ENCODE assay signal across 17 cellular contexts in the genomic region with DNA sequence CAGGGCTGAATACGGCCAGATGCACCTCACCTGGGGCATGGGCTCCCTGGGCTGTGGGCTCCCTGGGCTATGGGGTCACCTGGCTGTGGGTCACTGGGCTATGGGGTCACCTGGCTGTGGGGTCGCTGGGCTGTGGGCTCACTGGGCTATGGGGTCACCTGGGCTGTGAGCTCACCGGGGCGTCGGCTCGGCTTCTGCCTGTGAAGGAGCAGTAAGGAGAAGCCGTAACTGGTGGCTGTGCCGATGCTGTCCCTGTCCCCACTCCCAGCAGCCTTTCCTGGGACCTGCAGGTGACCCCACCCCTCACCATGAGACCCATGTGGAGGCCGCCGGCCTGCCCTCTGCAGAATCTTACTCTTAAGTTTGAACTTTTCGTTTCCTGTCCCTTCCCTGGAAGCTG. TPM values are rescaled to one million over a fixed set of nuclear protein-coding genes. Genes with fewer than 3 reads are reported as not detected.
DNase-seq lines count a peak whose midpoint lies in the region; ATAC-seq, FAIRE-seq and TF ChIP-seq lines count a peak whose summit lies in the region.
"Had no signal": no experiment of that assay in that cellular context is flagged by ENCODE, and none has a peak within 500 bp of the region (broad histone marks: within the 10 kb centered on the region; RNA-seq: fewer than 3 reads in every experiment).

No MANE protein-coding gene starts in this region.

- no TSS peak for BruUV-seq in Caco-2 (replicated peaks; lab: Mats Ljungman, UMichigan)
- BruUV-seq in K562 (replicated peaks; lab: Mats Ljungman, UMichigan): no TSS peak

- no peak overlapping the region for H3K4me3 Mint-ChIP-seq in Caco-2 (ENCODE audit: unreplicated experiment)

- no peak overlapping the region for H3K4me3 ChIP-seq in BE2C (ENCODE audit: low read depth, low read length)
- H3K4me3 ChIP-seq in Caco-2 (ENCODE audit: low read depth, low read length): no peak overlapping the region
- no peak overlapping the region for H3K4me3 ChIP-seq in K562

- no peak for FAIRE-seq in K562 (lab: Jason Lieb, UNC)
- FAIRE-seq: GM12891 had no signal

- no peaks in the 10 kb centered on the region for H3K27me3 ChIP-seq in BE2C
- no peaks in the 10 kb centered on the region for H3K27me3 ChIP-seq in Caco-2 (replicated peaks; ENCODE audit: control insufficient read depth, insufficient read depth, low read length)
- H3K27me3 ChIP-seq in K562 (ENCODE audit: control insufficient read depth in 2 of 2, insufficient read depth in 2 of 2, low read length in 2 of 2): peaks cover 0 to 15% of the 10 kb centered on the region in 2 experiments; a peak in 2 of 5 replicates

- CTCF ChIA-PET in Caco-2 (lab: Charles Lee) (no interaction called here), K562 (lab: Yijun Ruan, JAX; ENCODE audit: low intra/inter-chr PET ratio) (interaction anchor here (0.5 kb wide), 1 partner anchor 42 kb away, joined by 3 read pairs; no protein-coding TSS in a partner anchor)

- intact Hi-C loops in Caco-2 (cut with micrococcal nuclease; ENCODE audit: unreplicated experiment): loop anchor here (10.0 kb wide), 1 partner anchor 46 kb away; the partner anchor contains the start of gene CLCN7
- intact Hi-C loops in K562 (cut with micrococcal nuclease): no loop called here
- intact Hi-C loops in sciatic nerve (cut with DNase I): no loop called here

- H3K4me1 ChIP-seq in BE2C (peaks cover 16% of the 10 kb centered on the region), Caco-2 (peaks cover 18% of the 10 kb centered on the region), K562 (replicated peaks in 1 of 2; ENCODE audit: control insufficient read depth in 2 of 2, insufficient read depth in 2 of 2, low read length in 2 of 2) (peaks cover 0 to 86% of the 10 kb centered on the region in 2 experiments; a peak in 2 of 5 replicates)

- ATAC-seq in K562: no peak
- peak; percentile 14 for ATAC-seq in sciatic nerve
- ATAC-seq in HG02852 (IDR thresholded peaks at IDR 0.05; ENCODE audit: unreplicated experiment): no peak

- no peaks in the 10 kb centered on the region for H3K79me2 ChIP-seq in K562 (ENCODE audit: control insufficient read depth, insufficient read depth, low read length)

- peak; percentile 9 for DNase-seq in BE2C
- DNase-seq in Caco-2: no peak
- no peak for DNase-seq in K562 (ENCODE audit: extremely low read depth in 1 of 4, low spot score in 3 of 4)
- no peak for DNase-seq in sciatic nerve (ENCODE audit: low spot score)
- DNase-seq in SHP77 treated with DMSO at 0.1 percent for 48 hours (lab: John Stamatoyannopoulos, UW): no peak
- DNase-seq in DMS79 (lab: John Stamatoyannopoulos, UW): no peak
- DNase-seq: C1 segment of cervical spinal cord, DMS153, NCI-H1092, NCI-H2107, NCI-H345, NCI-H526 treated with DMSO at 0.1 percent for 48 hours had no signal

- TF ChIP-seq CTCF in BE2C (IDR thresholded peaks at IDR 0.05; ENCODE audit: low read depth, low read length): no peak
- TF ChIP-seq CTCF in Caco-2 (IDR thresholded peaks at IDR 0.05; ENCODE audit: insufficient read depth in 1 of 2, low read depth in 1 of 2, low read length in 1 of 2, severe bottlenecking in 1 of 2, unreplicated experiment in 1 of 2): no peak
- no peak for TF ChIP-seq CTCF in K562 (IDR thresholded peaks at IDR 0.05 in 2 of 3, conservative IDR thresholded peaks at IDR 0.05 in 1 of 3; ENCODE audit: insufficient read depth in 2 of 3, low read depth in 1 of 3, low read length in 3 of 3)

- no peaks in the 10 kb centered on the region for H3K9me3 Mint-ChIP-seq in Caco-2 (ENCODE audit: unreplicated experiment)

- no peak for TF ChIP-seq POLR2A in K562 (conservative IDR thresholded peaks at IDR 0.05)

- TF ChIP-seq EP300 in K562 (IDR thresholded peaks at IDR 0.05; ENCODE audit: low read length): no peak

- POLR2A ChIA-PET in Caco-2 (lab: Charles Lee): no interaction called here
- POLR2A ChIA-PET in K562 (lab: Yijun Ruan, JAX): interaction anchor here (1.5 kb wide), 1 partner anchor 8 kb away, joined by 6 read pairs; the partner anchor contains the start of gene UQCC4

- H3K36me3 ChIP-seq in BE2C (no peaks in the 10 kb centered on the region), Caco-2 (ENCODE audit: control insufficient read depth, insufficient read depth, low read length) (no peaks in the 10 kb centered on the region), K562 (ENCODE audit: control insufficient read depth, insufficient read depth, low read length) (no peaks in the 10 kb centered on the region)

- H2AFZ ChIP-seq in K562 (ENCODE audit: low read depth, low read length): peak overlapping the region; percentile 78; the same call in 1 of the 2 replicates

- H3K36me3 Mint-ChIP-seq in Caco-2 (ENCODE audit: insufficient read depth, unreplicated experiment): peaks cover 6% of the 10 kb centered on the region

- H3K9me3 ChIP-seq in BE2C: no peaks in the 10 kb centered on the region
- H3K9me3 ChIP-seq in Caco-2: no peaks in the 10 kb centered on the region
- no peaks in the 10 kb centered on the region for H3K9me3 ChIP-seq in K562 (replicated peaks; ENCODE audit: control insufficient read depth, insufficient read depth, low read depth, low read length)

- peak overlapping the region in 1 of 2 experiments; percentile 58; a peak in 2 of 4 replicates for H3K9ac ChIP-seq in K562 (ENCODE audit: insufficient read depth in 1 of 2, low read depth in 2 of 2, low read length in 2 of 2)

- H3K9me1 ChIP-seq in K562 (ENCODE audit: control insufficient read depth, insufficient read depth, low read length): no peaks in the 10 kb centered on the region

- no peaks in the 10 kb centered on the region for H3K27me3 Mint-ChIP-seq in Caco-2 (ENCODE audit: insufficient read depth, unreplicated experiment)

- H3K4me2 ChIP-seq in K562 (ENCODE audit: insufficient read depth, low read length): no peak overlapping the region

- peak overlapping the region; percentile 75 for H3K27ac Mint-ChIP-seq in Caco-2 (ENCODE audit: unreplicated experiment)

- in situ Hi-C loops in K562 (cut with MboI): no loop called here

- no peaks in the 10 kb centered on the region for H3K4me1 Mint-ChIP-seq in Caco-2 (ENCODE audit: low read depth, unreplicated experiment)

- H4K20me1 ChIP-seq in K562 (replicated peaks; ENCODE audit: control insufficient read depth, insufficient read depth, low read length): no peaks in the 10 kb centered on the region

- no peak overlapping the region for H3K27ac ChIP-seq in K562 (ENCODE audit: extremely low read depth, low read depth, low read length)

- 61% methylated on average over 11 of the region's 11 CpGs for WGBS in K562 (ENCODE audit: insufficient coverage, low coverage, missing lambda C conversion rate)

- no peak for TF ChIP-seq RAD21 in K562 (CRISPR knock-in tag; conservative IDR thresholded peaks at IDR 0.05 in 1 of 2, IDR thresholded peaks at IDR 0.05 in 1 of 2)

RNA-seq across cellular contexts. Expression of gene PERCC1, which starts 1.9 kb away (rescaled TPM):
- not detected for polyA plus RNA-seq in BE2C (2012; ENCODE audit: insufficient read depth, insufficient read length, low read depth)
- 2.0 and 2.1 TPM in 2 replicates for total RNA-seq in Caco-2 (2022)
- total RNA-seq in K562 (2011; cell fraction: chromatin; rRNA removed; ENCODE audit: low replicate concordance): not detected in 2 replicates
- not detected in 2 replicates for total RNA-seq in K562 (2011; cell fraction: nucleolus; rRNA removed)
- total RNA-seq in K562 (2011; cell fraction: nucleoplasm; rRNA removed): not detected in 2 replicates
- total RNA-seq in K562 (2014; rRNA removed): not detected in 2 replicates
- not detected in 2 replicates for total RNA-seq in K562 (2014; rRNA removed; fragmentation: Illumina TruSeq; extraction: Trizol)
- not detected in 2 replicates for total RNA-seq in K562 (2015; rRNA removed; fragmentation: Illumina TruSeq; extraction: Trizol)
- total RNA-seq in K562 (2021): not detected in 2 replicates
- polyA plus RNA-seq in K562 (2011; rRNA removed): not detected in 2 replicates
- polyA plus RNA-seq in K562 (2011; cell fraction: cytosol; rRNA removed): not detected in 2 replicates
- polyA plus RNA-seq in K562 (2011; cell fraction: nucleus; rRNA removed): not detected in 2 replicates
- not detected in 2 replicates for polyA plus RNA-seq in K562 (2012)
- not detected in 2 replicates for polyA plus RNA-seq in K562 (2014; fragmentation: Illumina TruSeq; extraction: Trizol)
- not detected for polyA plus RNA-seq in K562 (2014; fragmentation: Nextera tagmentation; extraction: Ambion mirVana)
- not detected in 2 replicates for polyA plus RNA-seq in K562 (2014; rRNA removed)
- polyA minus RNA-seq in K562 (2011; rRNA and poly(A)+ RNA removed): not detected in 2 replicates
- not detected in 2 replicates for polyA minus RNA-seq in K562 (2011; cell fraction: cytosol; rRNA and poly(A)+ RNA removed)
- not detected in 2 replicates for polyA minus RNA-seq in K562 (2011; cell fraction: nucleus; rRNA and poly(A)+ RNA removed)
- total RNA-seq in sciatic nerve: not detected
- total RNA-seq: G401, M059J had no signal
- polyA plus RNA-seq: AG04450 had no signal

RNA-seq across cellular contexts. Expression of gene UQCC4, which starts 8.5 kb away (rescaled TPM):
- 243 TPM for polyA plus RNA-seq in BE2C (2012; ENCODE audit: insufficient read depth, insufficient read length, low read depth)
- total RNA-seq in Caco-2 (2022) (15.4 and 17.9 TPM in 2 replicates), K562 (2014; rRNA removed) (48.7 and 49.7 TPM in 2 replicates), K562 (2014; rRNA removed; fragmentation: Illumina TruSeq; extraction: Trizol) (12.3 and 15.4 TPM in 2 replicates), K562 (2015; rRNA removed; fragmentation: Illumina TruSeq; extraction: Trizol) (34.4 and 35.6 TPM in 2 replicates), K562 (2021) (31.9 and 35.3 TPM in 2 replicates), sciatic nerve (7.3 TPM)
- 18.2 and 43.0 TPM in 2 replicates for total RNA-seq in K562 (2011; cell fraction: chromatin; rRNA removed; ENCODE audit: low replicate concordance)
- total RNA-seq in K562 (2011; cell fraction: nucleolus; rRNA removed): 45.9 and 52.7 TPM in 2 replicates
- total RNA-seq in K562 (2011; cell fraction: nucleoplasm; rRNA removed): 35.9 and 40.4 TPM in 2 replicates
- polyA plus RNA-seq in K562 (2011; rRNA removed) (46.1 and 47.0 TPM in 2 replicates), K562 (2014; fragmentation: Illumina TruSeq; extraction: Trizol) (20.5 and 37.8 TPM in 2 replicates), K562 (2014; fragmentation: Nextera tagmentation; extraction: Ambion mirVana) (1 to 10 TPM; 1.3 to 3.9 TPM), K562 (2014; rRNA removed) (43.9 and 50.0 TPM in 2 replicates)
- 52.6 and 64.3 TPM in 2 replicates for polyA plus RNA-seq in K562 (2011; cell fraction: cytosol; rRNA removed)
- polyA plus RNA-seq in K562 (2011; cell fraction: nucleus; rRNA removed): 44.3 and 47.3 TPM in 2 replicates
- polyA plus RNA-seq in K562 (2012): 16.8 and 31.2 TPM in 2 replicates
- polyA minus RNA-seq in K562 (2011; rRNA and poly(A)+ RNA removed): 10.9 and 12.0 TPM in 2 replicates
- polyA minus RNA-seq in K562 (2011; cell fraction: cytosol; rRNA and poly(A)+ RNA removed): 8.9 and 11.7 TPM in 2 replicates
- 9.6 and 14.0 TPM in 2 replicates for polyA minus RNA-seq in K562 (2011; cell fraction: nucleus; rRNA and poly(A)+ RNA removed)

RNA-seq across cellular contexts. Expression of gene UNKL, which starts 14.5 kb away (rescaled TPM):
- 38.3 TPM for polyA plus RNA-seq in BE2C (2012; ENCODE audit: insufficient read depth, insufficient read length, low read depth)
- total RNA-seq in Caco-2 (2022): 31.2 and 37.7 TPM in 2 replicates
- total RNA-seq in K562 (2011; cell fraction: chromatin; rRNA removed; ENCODE audit: low replicate concordance): 87.2 and 161 TPM in 2 replicates
- 91.9 and 116 TPM in 2 replicates for total RNA-seq in K562 (2011; cell fraction: nucleolus; rRNA removed)
- total RNA-seq in K562 (2011; cell fraction: nucleoplasm; rRNA removed): 69.6 and 98.9 TPM in 2 replicates
- total RNA-seq in K562 (2014; rRNA removed): 17.2 and 17.6 TPM in 2 replicates
- total RNA-seq in K562 (2014; rRNA removed; fragmentation: Illumina TruSeq; extraction: Trizol): 4.2 and 4.4 TPM in 2 replicates
- 5.1 and 12.1 TPM in 2 replicates for total RNA-seq in K562 (2015; rRNA removed; fragmentation: Illumina TruSeq; extraction: Trizol)
- total RNA-seq in K562 (2021): 22.3 and 30.2 TPM in 2 replicates
- 19.0 and 26.5 TPM in 2 replicates for polyA plus RNA-seq in K562 (2011; rRNA removed)
- polyA plus RNA-seq in K562 (2011; cell fraction: cytosol; rRNA removed): 17.4 and 36.7 TPM in 2 replicates
- polyA plus RNA-seq in K562 (2011; cell fraction: nucleus; rRNA removed): 121 and 141 TPM in 2 replicates
- polyA plus RNA-seq in K562 (2012): 11.5 and 25.8 TPM in 2 replicates
- 3.3 and 18.5 TPM in 2 replicates for polyA plus RNA-seq in K562 (2014; fragmentation: Illumina TruSeq; extraction: Trizol)
- under 1 TPM; 0.37 to 0.48 TPM for polyA plus RNA-seq in K562 (2014; fragmentation: Nextera tagmentation; extraction: Ambion mirVana)
- 17.5 and 22.1 TPM in 2 replicates for polyA plus RNA-seq in K562 (2014; rRNA removed)
- polyA minus RNA-seq in K562 (2011; rRNA and poly(A)+ RNA removed): 3.1 and 3.6 TPM in 2 replicates
- 23.1 and 27.5 TPM in 2 replicates for polyA minus RNA-seq in K562 (2011; cell fraction: cytosol; rRNA and poly(A)+ RNA removed)
- 25.4 and 28.3 TPM in 2 replicates for polyA minus RNA-seq in K562 (2011; cell fraction: nucleus; rRNA and poly(A)+ RNA removed)
- total RNA-seq in sciatic nerve: 45.5 TPM

RNA-seq across cellular contexts. Expression of gene CCDC154, which starts 15.3 kb away (rescaled TPM):
- polyA plus RNA-seq in BE2C (2012; ENCODE audit: insufficient read depth, insufficient read length, low read depth): 1.4 TPM
- total RNA-seq in Caco-2 (2022) (0.88 and 1.1 TPM in 2 replicates), K562 (2014; rRNA removed) (0.04 TPM in 1 of 2 replicates, not detected in the other), K562 (2014; rRNA removed; fragmentation: Illumina TruSeq; extraction: Trizol) (not detected in 2 replicates), K562 (2015; rRNA removed; fragmentation: Illumina TruSeq; extraction: Trizol) (0.18 TPM in 1 of 2 replicates, not detected in the other), K562 (2021) (0.22 and 0.42 TPM in 2 replicates), sciatic nerve (3.3 TPM)
- 1.2 and 4.8 TPM in 2 replicates for total RNA-seq in K562 (2011; cell fraction: chromatin; rRNA removed; ENCODE audit: low replicate concordance)
- 2.5 and 3.0 TPM in 2 replicates for total RNA-seq in K562 (2011; cell fraction: nucleolus; rRNA removed)
- total RNA-seq in K562 (2011; cell fraction: nucleoplasm; rRNA removed): 1.5 and 2.7 TPM in 2 replicates
- polyA plus RNA-seq in K562 (2011; rRNA removed) (0.15 and 0.19 TPM in 2 replicates), K562 (2014; fragmentation: Illumina TruSeq; extraction: Trizol) (not detected in 2 replicates), K562 (2014; fragmentation: Nextera tagmentation; extraction: Ambion mirVana) (not detected), K562 (2014; rRNA removed) (0.03 and 1.4 TPM in 2 replicates)
- polyA plus RNA-seq in K562 (2011; cell fraction: cytosol; rRNA removed): 0.04 TPM in 1 of 2 replicates, not detected in the other
- polyA plus RNA-seq in K562 (2011; cell fraction: nucleus; rRNA removed): 1.1 and 2.4 TPM in 2 replicates
- polyA plus RNA-seq in K562 (2012): 0.39 and 4.2 TPM in 2 replicates
- not detected in 2 replicates for polyA minus RNA-seq in K562 (2011; rRNA and poly(A)+ RNA removed)
- polyA minus RNA-seq in K562 (2011; cell fraction: cytosol; rRNA and poly(A)+ RNA removed): not detected in 2 replicates
- 0.33 and 0.54 TPM in 2 replicates for polyA minus RNA-seq in K562 (2011; cell fraction: nucleus; rRNA and poly(A)+ RNA removed)
- total RNA-seq: M059J had no signal

RNA-seq across cellular contexts. Expression of gene CLCN7, which starts 45.8 kb away (rescaled TPM):
- polyA plus RNA-seq in BE2C (2012; ENCODE audit: insufficient read depth, insufficient read length, low read depth): 139 TPM
- total RNA-seq in Caco-2 (2022) (119 and 127 TPM in 2 replicates), K562 (2014; rRNA removed) (56.3 and 60.8 TPM in 2 replicates), K562 (2014; rRNA removed; fragmentation: Illumina TruSeq; extraction: Trizol) (8.4 and 10.7 TPM in 2 replicates), K562 (2015; rRNA removed; fragmentation: Illumina TruSeq; extraction: Trizol) (19.6 and 22.4 TPM in 2 replicates), K562 (2021) (85.3 and 97.0 TPM in 2 replicates), sciatic nerve (67.0 TPM)
- total RNA-seq in K562 (2011; cell fraction: chromatin; rRNA removed; ENCODE audit: low replicate concordance): 211 and 640 TPM in 2 replicates
- 395 and 397 TPM in 2 replicates for total RNA-seq in K562 (2011; cell fraction: nucleolus; rRNA removed)
- total RNA-seq in K562 (2011; cell fraction: nucleoplasm; rRNA removed): 230 and 249 TPM in 2 replicates
- polyA plus RNA-seq in K562 (2011; rRNA removed) (18.2 and 29.5 TPM in 2 replicates), K562 (2014; fragmentation: Illumina TruSeq; extraction: Trizol) (18.7 and 39.3 TPM in 2 replicates), K562 (2014; fragmentation: Nextera tagmentation; extraction: Ambion mirVana) (under 1 TPM; 0.06 TPM), K562 (2014; rRNA removed) (81.5 and 126 TPM in 2 replicates)
- 15.2 and 41.1 TPM in 2 replicates for polyA plus RNA-seq in K562 (2011; cell fraction: cytosol; rRNA removed)
- polyA plus RNA-seq in K562 (2011; cell fraction: nucleus; rRNA removed): 239 and 402 TPM in 2 replicates
- 92.4 and 190 TPM in 2 replicates for polyA plus RNA-seq in K562 (2012)
- polyA minus RNA-seq in K562 (2011; rRNA and poly(A)+ RNA removed): 9.3 and 23.0 TPM in 2 replicates
- polyA minus RNA-seq in K562 (2011; cell fraction: cytosol; rRNA and poly(A)+ RNA removed): 19.6 and 27.9 TPM in 2 replicates
- polyA minus RNA-seq in K562 (2011; cell fraction: nucleus; rRNA and poly(A)+ RNA removed): 70.2 and 71.9 TPM in 2 replicates
